Comparison of ENCODE assay signal across 10 cellular contexts in genomic region chr5:44885903-44886302, GRCh38.
A peak's percentile ranks its signal among the peaks of the same experiment; 100 is the strongest.
DNase-seq lines count a peak whose midpoint lies in the region; ATAC-seq, FAIRE-seq and TF ChIP-seq lines count a peak whose summit lies in the region.
"Had no signal": no experiment of that assay in that cellular context is flagged by ENCODE, and none has a peak within 500 bp of the region (broad histone marks: within the 10 kb centered on the region; RNA-seq: fewer than 3 reads in every experiment).

No MANE protein-coding gene starts in this region.

- peak overlapping the region; percentile 65 for H2AFZ ChIP-seq in keratinocyte (ENCODE audit: control insufficient read depth, low read length)

- no peak overlapping the region for H3K4me2 ChIP-seq in keratinocyte (ENCODE audit: control insufficient read depth, extremely low read depth, insufficient read depth, low read depth, low read length)

- H3K79me2 ChIP-seq in keratinocyte (ENCODE audit: control insufficient read depth, insufficient read depth, low read length), result no peaks in the 10 kb centered on the region

- H3K36me3 ChIP-seq in keratinocyte (ENCODE audit: control insufficient read depth in 2 of 2, extremely low read depth in 1 of 2, insufficient read depth in 2 of 2, low read length in 2 of 2) (no peaks in the 10 kb centered on the region), esophagus squamous epithelium (no peaks in the 10 kb centered on the region)

- H3K27me3 ChIP-seq in keratinocyte (ENCODE audit: control insufficient read depth, extremely low read depth, insufficient read depth, low read length) (no peaks in the 10 kb centered on the region), esophagus squamous epithelium (no peaks in the 10 kb centered on the region)

- peak overlapping the region; percentile 4 for H3K9ac ChIP-seq in keratinocyte (ENCODE audit: control insufficient read depth, extremely low read depth, insufficient read depth, low read length)

- peaks cover 3% of the 10 kb centered on the region for H3K4me1 ChIP-seq in keratinocyte (ENCODE audit: control insufficient read depth, extremely low read depth, insufficient read depth, low read length)
- no peaks in the 10 kb centered on the region for H3K4me1 ChIP-seq in esophagus squamous epithelium

- ATAC-seq in HG02571 (IDR thresholded peaks at IDR 0.05; ENCODE audit: unreplicated experiment), result peak; percentile 81

- H4K20me1 ChIP-seq in keratinocyte (ENCODE audit: control insufficient read depth, extremely low read depth, insufficient read depth, low read length), result no peaks in the 10 kb centered on the region

- no peaks in the 10 kb centered on the region for H3K9me1 ChIP-seq in keratinocyte (ENCODE audit: control insufficient read depth, extremely low read depth, insufficient read depth, low read length)

- DNase-seq in SIG-M5 treated with dmso at 0.1 percent for 504 hours (lab: John Stamatoyannopoulos, UW; ENCODE audit: unreplicated experiment) (peak; percentile 2), SIG-M5 (lab: John Stamatoyannopoulos, UW) (no peak), HT1080 (ENCODE audit: low read depth) (peak; percentile 78), keratinocyte (ENCODE audit: low read depth, low spot score) (no peak), NCI-H2081 (lab: John Stamatoyannopoulos, UW) (no peak), dermis blood vessel endothelial cell (no peak), esophagus squamous epithelium (lab: John Stamatoyannopoulos, UW) (no peak)

- peak overlapping the region; percentile 49 for H3K27ac ChIP-seq in keratinocyte (ENCODE audit: control insufficient read depth, insufficient read depth, low read length)
- H3K27ac ChIP-seq in esophagus squamous epithelium, result no peak overlapping the region
- H3K27ac ChIP-seq: 22Rv1, HL-60 had no signal

- H3K4me3 ChIP-seq in keratinocyte (ENCODE audit: control insufficient read depth in 2 of 3, extremely low read depth in 1 of 3, insufficient read depth in 2 of 3, low read depth in 1 of 3, low read length in 3 of 3), result no peak overlapping the region
- no peak overlapping the region for H3K4me3 ChIP-seq in esophagus squamous epithelium

- WGBS in esophagus squamous epithelium, 2 donors, result 24 to 29% methylated on average over 1 of the region's 1 CpG

- no peaks in the 10 kb centered on the region for H3K9me3 ChIP-seq in keratinocyte (ENCODE audit: control insufficient read depth, low read depth, low read length)
- H3K9me3 ChIP-seq in esophagus squamous epithelium, result peaks cover 0 to 9% (median 0%) of the 10 kb centered on the region in 3 donors

- dilution Hi-C loops in keratinocyte (cut with MboI; ENCODE audit: extremely low pct_ligation_motif_present, low sequenced_read_pairs), result no loop called here

- no peak for TF ChIP-seq POLR2A in esophagus squamous epithelium (IDR thresholded peaks at IDR 0.05)

- no peak for TF ChIP-seq CTCF in keratinocyte (optimal IDR thresholded peaks at IDR 0.05 in 1 of 3, IDR thresholded peaks at IDR 0.05 in 1 of 3, conservative IDR thresholded peaks at IDR 0.05 in 1 of 3; ENCODE audit: extremely low read depth in 1 of 3, insufficient read depth in 2 of 3, low read length in 3 of 3)
- no peak for TF ChIP-seq CTCF in esophagus squamous epithelium (IDR thresholded peaks at IDR 0.05)

- intact Hi-C loops in esophagus squamous epithelium (cut with DNase I), result no loop called here

- FAIRE-seq in keratinocyte (lab: Jason Lieb, UNC), result no peak

Comparison
In these comparisons a context has a peak if more than half of its experiments do, and no peak if none do; other contexts are left out.
1. DNase-seq: peak in SIG-M5 treated with dmso at 0.1 percent for 504 hours (single experiment) and HT1080 (single experiment); none in SIG-M5 (single experiment), keratinocyte (single experiment), NCI-H2081 (0 of 2), dermis blood vessel endothelial cell (single experiment) and esophagus squamous epithelium (single experiment).